ENCODE assay signal across 15 cellular contexts in genomic region chr14:100629098-100629497, GRCh38.
DNase-seq lines count a peak whose midpoint lies in the region; ATAC-seq and TF ChIP-seq lines count a peak whose summit lies in the region.
"Had no signal": no experiment of that assay in that cellular context is flagged by ENCODE, and none has a peak within 500 bp of the region (broad histone marks: within the 10 kb centered on the region; RNA-seq: fewer than 3 reads in every experiment).

No MANE protein-coding gene starts in this region.

- TF ChIP-seq EP300 in Ishikawa (IDR thresholded peaks at IDR 0.05; ENCODE audit: borderline replicate concordance): no peak

- H3K27ac ChIP-seq in layer of hippocampus (ENCODE audit: low read depth, low read length) (peak overlapping the region; percentile 16), substantia nigra (ENCODE audit: low read depth, low read length, poor library complexity, severe bottlenecking) (peak overlapping the region; percentile 35)
- H3K27ac ChIP-seq: Peyer's patch had no signal

- DNase-seq in DMS 273 treated with DMSO at 0.1 percent for 48 hours (lab: John Stamatoyannopoulos, UW): peak; percentile 26
- DNase-seq in substantia nigra (lab: John Stamatoyannopoulos, UW): peak in 10 of 49 donors; percentile 9 to 71 (median 22)
- DNase-seq in GOT3 (lab: John Stamatoyannopoulos, UW): no peak
- no peak for DNase-seq in SHP77 (lab: John Stamatoyannopoulos, UW)
- DNase-seq: CD4-positive, CD25-positive, alpha-beta regulatory T cell; DND-41; HFFc6; KG1; MV-4-11; NCI-H1417; NCI-H1694 treated with DMSO at 0.1 percent for 48 hours; Peyer's patch had no signal

- ATAC-seq in GM18858 (IDR thresholded peaks at IDR 0.05; ENCODE audit: unreplicated experiment): no peak

- no peaks in the 10 kb centered on the region for H3K27me3 ChIP-seq in layer of hippocampus (ENCODE audit: control insufficient read depth, insufficient read depth, low read length)
- H3K27me3 ChIP-seq: Peyer's patch had no signal

- TF ChIP-seq RAD21 in Ishikawa (IDR thresholded peaks at IDR 0.05; ENCODE audit: low read depth): no peak

TF ChIP-seq in Ishikawa, 13 proteins besides CTCF, POLR2A, EP300 and RAD21:
- TF ChIP-seq NFIC (IDR thresholded peaks at IDR 0.05) (peak; percentile 23; the same call in 1 of the 2 replicates), TEAD4 (IDR thresholded peaks at IDR 0.05) (no peak)
- TF ChIP-seq, protein P1, sequence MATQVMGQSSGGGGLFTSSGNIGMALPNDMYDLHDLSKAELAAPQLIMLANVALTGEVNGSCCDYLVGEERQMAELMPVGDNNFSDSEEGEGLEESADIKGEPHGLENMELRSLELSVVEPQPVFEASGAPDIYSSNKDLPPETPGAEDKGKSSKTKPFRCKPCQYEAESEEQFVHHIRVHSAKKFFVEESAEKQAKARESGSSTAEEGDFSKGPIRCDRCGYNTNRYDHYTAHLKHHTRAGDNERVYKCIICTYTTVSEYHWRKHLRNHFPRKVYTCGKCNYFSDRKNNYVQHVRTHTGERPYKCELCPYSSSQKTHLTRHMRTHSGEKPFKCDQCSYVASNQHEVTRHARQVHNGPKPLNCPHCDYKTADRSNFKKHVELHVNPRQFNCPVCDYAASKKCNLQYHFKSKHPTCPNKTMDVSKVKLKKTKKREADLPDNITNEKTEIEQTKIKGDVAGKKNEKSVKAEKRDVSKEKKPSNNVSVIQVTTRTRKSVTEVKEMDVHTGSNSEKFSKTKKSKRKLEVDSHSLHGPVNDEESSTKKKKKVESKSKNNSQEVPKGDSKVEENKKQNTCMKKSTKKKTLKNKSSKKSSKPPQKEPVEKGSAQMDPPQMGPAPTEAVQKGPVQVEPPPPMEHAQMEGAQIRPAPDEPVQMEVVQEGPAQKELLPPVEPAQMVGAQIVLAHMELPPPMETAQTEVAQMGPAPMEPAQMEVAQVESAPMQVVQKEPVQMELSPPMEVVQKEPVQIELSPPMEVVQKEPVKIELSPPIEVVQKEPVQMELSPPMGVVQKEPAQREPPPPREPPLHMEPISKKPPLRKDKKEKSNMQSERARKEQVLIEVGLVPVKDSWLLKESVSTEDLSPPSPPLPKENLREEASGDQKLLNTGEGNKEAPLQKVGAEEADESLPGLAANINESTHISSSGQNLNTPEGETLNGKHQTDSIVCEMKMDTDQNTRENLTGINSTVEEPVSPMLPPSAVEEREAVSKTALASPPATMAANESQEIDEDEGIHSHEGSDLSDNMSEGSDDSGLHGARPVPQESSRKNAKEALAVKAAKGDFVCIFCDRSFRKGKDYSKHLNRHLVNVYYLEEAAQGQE (IDR thresholded peaks at IDR 0.05; ENCODE audit: low read depth): no peak
